In genomic region chr10:100912013-100912608, GRCh38 we compare ENCODE assay signal across 8 cellular contexts. TPM values are rescaled to one million over a fixed set of nuclear protein-coding genes. Genes with fewer than 3 reads are reported as not detected.
A peak's percentile ranks its signal among the peaks of the same experiment; 100 is the strongest.
DNase-seq lines count a peak whose midpoint lies in the region; ATAC-seq and TF ChIP-seq lines count a peak whose summit lies in the region.

No MANE protein-coding gene starts in this region.

- POLR2A ChIA-PET in activated CD4-positive, alpha-beta T cell treated with anti-CD3 and anti-CD28 coated beads for 36 hours (lab: Charles Lee): interaction anchor here (0.8 kb wide), 1 partner anchor 85 kb away, joined by 4 read pairs; no protein-coding TSS in a partner anchor
- POLR2A ChIA-PET in T-cell (lab: Charles Lee): interaction anchor here (0.7 to 1.4 kb wide), 2 partner anchors 119 to 1185 kb away, joined by 3 read pairs; partner anchors contain the start of genes PDZD7 (in 1 of the 2) and SFXN3 (in 1 of the 2)

- TF ChIP-seq CTCF in fibroblast of the aortic adventitia (IDR thresholded peaks at IDR 0.05; ENCODE audit: insufficient read depth, low read length): no peak

- intact Hi-C loops in activated CD4-positive, alpha-beta T cell treated with anti-CD3 and anti-CD28 coated beads for 36 hours (cut with DNase I, micrococcal nuclease): loop anchor here (1.0 to 10.0 kb wide), 13 partner anchors 65 to 1481 kb away; partner anchors contain the start of genes MRPL43 (in 2 of the 2), TWNK (in 2 of the 2), BLOC1S2 (in 1 of the 2) and CWF19L1 (in 1 of the 2)

- peak overlapping the region; percentile 91 for H3K27ac Mint-ChIP-seq in activated CD4-positive, alpha-beta T cell treated with anti-CD3 and anti-CD28 coated beads for 36 hours
- peak overlapping the region; percentile 84 to 87 for H3K27ac Mint-ChIP-seq in T-cell

- peak; percentile 34 for ATAC-seq in activated CD4-positive, alpha-beta T cell treated with anti-CD3 and anti-CD28 coated beads for 36 hours
- ATAC-seq in T-cell (replicated peaks in 1 of 4): peak; percentile 19 to 35 (median 32)
- no peak for ATAC-seq in GM21576 (IDR thresholded peaks at IDR 0.05; ENCODE audit: unreplicated experiment)

- H3K9me3 Mint-ChIP-seq in activated CD4-positive, alpha-beta T cell treated with anti-CD3 and anti-CD28 coated beads for 36 hours (ENCODE audit: low read depth): no peaks in the 10 kb centered on the region
- H3K9me3 Mint-ChIP-seq in T-cell: no peaks in the 10 kb centered on the region

- peak overlapping the region; percentile 66 for H3K4me3 ChIP-seq in fibroblast of the aortic adventitia (ENCODE audit: low read depth, low read length)
- H3K4me3 ChIP-seq in skeletal muscle cell (ENCODE audit: low read depth, low read length): peak overlapping the region; percentile 95

- no peak for DNase-seq in activated CD4-positive, alpha-beta T cell treated with anti-CD3 and anti-CD28 coated beads for 36 hours
- DNase-seq in activated CD4-positive, alpha-beta T cell treated with anti-CD3 and anti-CD28 coated beads, Interleukin-2, amount 50 U/mL, for 4 hours: no peak
- no peak for DNase-seq in T-cell
- peak; percentile 51 for DNase-seq in fibroblast of the aortic adventitia (ENCODE audit: low read depth)
- no peak for DNase-seq in skeletal muscle cell (ENCODE audit: low read depth)
- DNase-seq in islet precursor cell: no peak
- DNase-seq in GDM1 (lab: John Stamatoyannopoulos, UW): no peak

- H3K4me1 Mint-ChIP-seq in activated CD4-positive, alpha-beta T cell treated with anti-CD3 and anti-CD28 coated beads for 36 hours: peaks cover 45% of the 10 kb centered on the region
- H3K4me1 Mint-ChIP-seq in T-cell: peaks cover 43 to 59% (median 44%) of the 10 kb centered on the region in 3 donors

- H3K36me3 Mint-ChIP-seq in activated CD4-positive, alpha-beta T cell treated with anti-CD3 and anti-CD28 coated beads for 36 hours (ENCODE audit: low read depth): peaks cover 28% of the 10 kb centered on the region
- H3K36me3 Mint-ChIP-seq in T-cell: peaks cover 12% of the 10 kb centered on the region

- H3K4me3 Mint-ChIP-seq in activated CD4-positive, alpha-beta T cell treated with anti-CD3 and anti-CD28 coated beads for 36 hours: peak overlapping the region; percentile 97
- H3K4me3 Mint-ChIP-seq in T-cell: peak overlapping the region; percentile 99

- no peaks in the 10 kb centered on the region for H3K27me3 Mint-ChIP-seq in activated CD4-positive, alpha-beta T cell treated with anti-CD3 and anti-CD28 coated beads for 36 hours
- H3K27me3 Mint-ChIP-seq in T-cell: no peaks in the 10 kb centered on the region

- CTCF ChIA-PET in activated CD4-positive, alpha-beta T cell treated with anti-CD3 and anti-CD28 coated beads for 36 hours (lab: Charles Lee): interaction anchor here (0.6 to 2.0 kb wide), 9 partner anchors 10 to 372 kb away, joined by 3 to 5 read pairs (median 3); no protein-coding TSS in a partner anchor
- CTCF ChIA-PET in T-cell (lab: Charles Lee): no interaction called here

RNA-seq across cellular contexts. Expression of gene SLF2, which starts 0.7 kb away (rescaled TPM):
- total RNA-seq in activated CD4-positive, alpha-beta T cell treated with anti-CD3 and anti-CD28 coated beads for 36 hours: 10 to 100 TPM; 30.9 to 34.3 TPM
- 10 to 100 TPM; 20.0 to 43.0 (median 31.3) TPM for total RNA-seq in T-cell
- total RNA-seq in fibroblast of the aortic adventitia (ENCODE audit: low replicate concordance): 34.8 and 62.8 TPM in 2 replicates

RNA-seq across cellular contexts. Expression of gene SEMA4G, which starts 57.2 kb away (rescaled TPM):
- under 1 TPM; 0.62 to 0.84 TPM for total RNA-seq in activated CD4-positive, alpha-beta T cell treated with anti-CD3 and anti-CD28 coated beads for 36 hours
- total RNA-seq in T-cell (1 to 10 TPM; 1.1 to 2.8 (median 1.4) TPM), fibroblast of the aortic adventitia (ENCODE audit: low replicate concordance) (0.25 and 0.81 TPM in 2 replicates)
